ENCODE assay signal across 8 cellular contexts in the genomic region with DNA sequence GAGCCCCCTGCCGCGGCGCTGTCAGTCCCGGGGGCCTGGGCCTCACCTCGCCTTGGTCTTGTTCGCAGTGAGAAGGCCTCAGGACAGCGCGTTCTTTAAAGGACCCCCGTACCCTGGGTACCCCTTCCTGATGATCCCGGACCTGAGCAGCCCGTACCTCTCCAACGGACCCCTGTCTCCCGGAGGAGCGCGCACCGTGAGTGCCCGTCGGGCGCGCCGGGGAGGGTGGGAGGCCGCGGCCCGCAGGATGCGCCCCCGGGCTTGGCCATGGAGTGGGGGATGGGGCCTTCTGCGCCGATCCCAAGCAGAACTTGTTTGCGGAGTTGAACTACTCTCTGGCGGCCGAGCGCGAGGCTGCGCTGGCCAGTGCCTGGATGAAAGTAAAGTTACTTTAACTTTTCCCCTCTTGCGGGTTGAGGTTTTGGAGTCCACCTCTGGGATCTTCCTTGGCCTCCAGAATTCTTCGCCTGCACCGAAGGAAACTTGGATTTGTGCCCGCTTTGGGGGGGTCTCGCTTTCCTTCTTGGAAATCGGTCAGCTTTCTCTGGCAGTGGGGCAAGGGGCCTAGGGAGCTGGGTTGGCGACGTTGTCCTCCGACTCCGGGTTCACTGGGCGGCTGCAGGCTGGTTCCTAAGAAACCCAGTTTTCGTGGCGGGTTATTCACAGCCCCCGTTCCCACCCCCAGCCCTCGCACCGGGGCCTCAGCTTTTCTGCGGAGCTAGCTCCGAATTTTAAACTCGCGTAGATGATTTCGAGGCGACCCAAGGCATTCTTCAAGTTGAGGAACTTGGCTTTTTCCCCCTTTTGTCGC. TPM values are rescaled to one million over a fixed set of nuclear protein-coding genes. Genes with fewer than 3 reads are reported as not detected.
A peak's percentile ranks its signal among the peaks of the same experiment; 100 is the strongest.
DNase-seq lines count a peak whose midpoint lies in the region; ATAC-seq and TF ChIP-seq lines count a peak whose summit lies in the region.

No MANE protein-coding gene starts in this region.

- peaks cover 8% of the 10 kb centered on the region for H3K4me1 Mint-ChIP-seq in activated CD8-positive, alpha-beta T cell treated with anti-CD3 and anti-CD28 coated beads for 36 hours (ENCODE audit: low read depth)
- H3K4me1 Mint-ChIP-seq in osteocyte (ENCODE audit: unreplicated experiment): peaks cover 48% of the 10 kb centered on the region

- H3K27me3 Mint-ChIP-seq in activated CD8-positive, alpha-beta T cell treated with anti-CD3 and anti-CD28 coated beads for 36 hours: peaks cover 56% of the 10 kb centered on the region
- H3K27me3 Mint-ChIP-seq in osteocyte (ENCODE audit: unreplicated experiment): no peaks in the 10 kb centered on the region

- peak overlapping the region; percentile 36 for H3K27ac ChIP-seq in foreskin keratinocyte

- no peaks in the 10 kb centered on the region for H3K27me3 ChIP-seq in foreskin keratinocyte

- no peak overlapping the region for H3K27ac Mint-ChIP-seq in activated CD8-positive, alpha-beta T cell treated with anti-CD3 and anti-CD28 coated beads for 36 hours
- peak overlapping the region; percentile 44 for H3K27ac Mint-ChIP-seq in osteocyte (ENCODE audit: unreplicated experiment)

- peak overlapping the region; percentile 21 for H3K4me3 Mint-ChIP-seq in activated CD8-positive, alpha-beta T cell treated with anti-CD3 and anti-CD28 coated beads for 36 hours
- H3K4me3 Mint-ChIP-seq in osteocyte (ENCODE audit: unreplicated experiment): peak overlapping the region; percentile 77

- no peaks in the 10 kb centered on the region for H3K9me3 Mint-ChIP-seq in activated CD8-positive, alpha-beta T cell treated with anti-CD3 and anti-CD28 coated beads for 36 hours
- H3K9me3 Mint-ChIP-seq in osteocyte (ENCODE audit: unreplicated experiment): no peaks in the 10 kb centered on the region

- POLR2A ChIA-PET in activated CD8-positive, alpha-beta T cell treated with anti-CD3 and anti-CD28 coated beads for 36 hours (lab: Charles Lee): no interaction called here

- DNase-seq in DMS114 treated with DMSO at 0.1 percent for 48 hours (lab: John Stamatoyannopoulos, UW; ENCODE audit: unreplicated experiment) (peak; percentile 16), foreskin keratinocyte (peak in 1 of 2 donors; percentile 28), osteocyte (ENCODE audit: extremely low spot score, unreplicated experiment) (peak; percentile 86), NCI-H2081 treated with DMSO at 0.1 percent for 48 hours (lab: John Stamatoyannopoulos, UW) (no peak), glomerular visceral epithelial cell (ENCODE audit: extremely low spot score) (no peak), SHP77 treated with DMSO at 0.1 percent for 48 hours (lab: John Stamatoyannopoulos, UW) (no peak)
- peak; percentile 17 for DNase-seq in activated CD8-positive, alpha-beta T cell treated with anti-CD3 and anti-CD28 coated beads for 36 hours

- TF ChIP-seq CTCF in activated CD8-positive, alpha-beta T cell treated with anti-CD3 and anti-CD28 coated beads for 36 hours (IDR thresholded peaks at IDR 0.05): no peak
- TF ChIP-seq CTCF in foreskin keratinocyte (conservative IDR thresholded peaks at IDR 0.05) (peak; percentile 13), osteocyte (IDR thresholded peaks at IDR 0.05) (no peak)

- H3K36me3 Mint-ChIP-seq in activated CD8-positive, alpha-beta T cell treated with anti-CD3 and anti-CD28 coated beads for 36 hours (ENCODE audit: low read depth): no peaks in the 10 kb centered on the region
- peaks cover 8% of the 10 kb centered on the region for H3K36me3 Mint-ChIP-seq in osteocyte (ENCODE audit: unreplicated experiment)

- H3K4me1 ChIP-seq in foreskin keratinocyte: peaks cover 6% of the 10 kb centered on the region

- intact Hi-C loops in activated CD8-positive, alpha-beta T cell treated with anti-CD3 and anti-CD28 coated beads for 36 hours (cut with micrococcal nuclease): no loop called here

- ATAC-seq in activated CD8-positive, alpha-beta T cell treated with anti-CD3 and anti-CD28 coated beads for 36 hours: no peak
- ATAC-seq in foreskin keratinocyte: peak; percentile 16
- no peak for ATAC-seq in HG02571 (IDR thresholded peaks at IDR 0.05; ENCODE audit: unreplicated experiment)

- CTCF ChIA-PET in activated CD8-positive, alpha-beta T cell treated with anti-CD3 and anti-CD28 coated beads for 36 hours (lab: Charles Lee): interaction anchor here (0.7 to 1.2 kb wide), 5 partner anchors 9 to 356 kb away, joined by 3 read pairs; no protein-coding TSS in a partner anchor

RNA-seq across cellular contexts. Expression of a gene that starts 1.3 kb away (rescaled TPM):
- not detected for total RNA-seq in activated CD8-positive, alpha-beta T cell treated with anti-CD3 and anti-CD28 coated beads for 36 hours
- total RNA-seq in foreskin keratinocyte: 7.1 and 8.5 TPM in 2 replicates
- polyA plus RNA-seq in foreskin keratinocyte: 18.4 and 24.1 TPM in 2 replicates
- 31.8 and 32.4 TPM in 2 replicates for total RNA-seq in osteocyte

Comparison
In these comparisons a context has a peak if more than half of its experiments do, and no peak if none do; other contexts are left out.
1. DNase-seq: peak in DMS114 treated with DMSO at 0.1 percent for 48 hours (single experiment), activated CD8-positive, alpha-beta T cell treated with anti-CD3 and anti-CD28 coated beads for 36 hours (single experiment) and osteocyte (single experiment); none in NCI-H2081 treated with DMSO at 0.1 percent for 48 hours (single experiment), glomerular visceral epithelial cell (single experiment) and SHP77 treated with DMSO at 0.1 percent for 48 hours (single experiment).